ENCODE assay signal across 1 cellular context in the genomic region with DNA sequence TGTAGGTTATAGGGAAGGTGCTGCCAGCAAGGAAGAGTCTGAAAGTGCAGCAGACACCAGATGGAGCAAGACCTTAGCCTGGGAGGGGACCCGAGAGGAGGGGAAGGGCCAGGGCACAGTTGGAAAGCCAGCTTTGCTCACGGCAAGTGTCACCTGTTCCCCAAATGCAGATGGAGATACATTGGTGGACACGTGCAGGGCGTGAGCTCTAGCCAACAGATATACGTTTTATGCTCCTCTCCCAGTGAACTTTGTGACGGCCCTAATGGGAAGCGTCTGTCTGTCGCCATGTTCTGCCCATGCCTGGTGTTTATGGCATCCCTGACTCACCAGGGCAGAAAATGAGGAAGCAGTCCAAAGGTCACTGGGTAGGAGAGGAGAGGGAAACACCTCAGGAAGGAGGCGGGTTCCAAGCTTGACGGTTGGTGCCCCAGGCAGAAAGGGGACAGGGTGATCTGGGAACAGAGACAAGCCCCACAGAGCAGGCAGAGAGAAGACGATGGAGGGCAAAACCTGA.
TF ChIP-seq lines count a peak whose summit lies in the region.

No MANE protein-coding gene starts in this region.

TF ChIP-seq in HepG2, 621 proteins besides CTCF, POLR2A, EP300 and RAD21 (continues in another document):
- TF ChIP-seq ZFYVE20 (CRISPR knock-in tag; IDR thresholded peaks at IDR 0.05; ENCODE audit: borderline replicate concordance, low read depth) (no peak), BCL6 (CRISPR knock-in tag; IDR thresholded peaks at IDR 0.05) (no peak), NFATC3 (CRISPR knock-in tag; IDR thresholded peaks at IDR 0.05) (no peak), CHD4 (IDR thresholded peaks at IDR 0.05; ENCODE audit: borderline replicate concordance, low read length) (no peak), ZNF30 (CRISPR knock-in tag; IDR thresholded peaks at IDR 0.05) (no peak), KIAA2018 (CRISPR knock-in tag; IDR thresholded peaks at IDR 0.05; ENCODE audit: borderline replicate concordance) (no peak), ZNF776 (CRISPR knock-in tag; IDR thresholded peaks at IDR 0.05) (no peak), XRCC5 (optimal IDR thresholded peaks at IDR 0.05; ENCODE audit: low read length) (no peak), ZNF629 (CRISPR knock-in tag; conservative IDR thresholded peaks at IDR 0.05) (no peak), CREB3 (CRISPR knock-in tag; IDR thresholded peaks at IDR 0.05) (no peak), ZNF710 (CRISPR knock-in tag; IDR thresholded peaks at IDR 0.05; ENCODE audit: borderline replicate concordance) (no peak), RFX3 (CRISPR knock-in tag; IDR thresholded peaks at IDR 0.05) (no peak), ATF1 (CRISPR knock-in tag; IDR thresholded peaks at IDR 0.05) (no peak), ADNP (CRISPR knock-in tag; IDR thresholded peaks at IDR 0.05) (no peak), FLYWCH1 (CRISPR knock-in tag; IDR thresholded peaks at IDR 0.05) (no peak), ZNF235 (CRISPR knock-in tag; IDR thresholded peaks at IDR 0.05; ENCODE audit: borderline replicate concordance) (no peak), NFKBIZ (CRISPR knock-in tag; IDR thresholded peaks at IDR 0.05) (no peak), ZNF557 (CRISPR knock-in tag; IDR thresholded peaks at IDR 0.05) (no peak), NFE2 (CRISPR knock-in tag; IDR thresholded peaks at IDR 0.05) (no peak), U2AF2 (IDR thresholded peaks at IDR 0.05; ENCODE audit: low read depth, low read length) (no peak), ZSCAN30 (CRISPR knock-in tag; IDR thresholded peaks at IDR 0.05) (no peak), KDM5B (CRISPR knock-in tag; IDR thresholded peaks at IDR 0.05; ENCODE audit: borderline replicate concordance) (no peak), BHLHE40 (IDR thresholded peaks at IDR 0.05; ENCODE audit: low read length) (peak; percentile 76; the same call in 1 of the 2 replicates), ZMYM3 (CRISPR knock-in tag; IDR thresholded peaks at IDR 0.05) (no peak), TRIM24 (CRISPR knock-in tag; IDR thresholded peaks at IDR 0.05) (no peak), PHF21A (CRISPR knock-in tag; IDR thresholded peaks at IDR 0.05) (no peak), ZNF563 (CRISPR knock-in tag; IDR thresholded peaks at IDR 0.05) (no peak), HNRNPUL1 (IDR thresholded peaks at IDR 0.05; ENCODE audit: low read depth, low read length) (no peak), ZNF619 (CRISPR knock-in tag; IDR thresholded peaks at IDR 0.05) (no peak), NFIC (IDR thresholded peaks at IDR 0.05; ENCODE audit: low read length) (no peak), TEAD3 (CRISPR knock-in tag; optimal IDR thresholded peaks at IDR 0.05; ENCODE audit: borderline replicate concordance) (peak; percentile 27), GABPA (IDR thresholded peaks at IDR 0.05; ENCODE audit: low read depth, low read length) (no peak), GABPA (CRISPR knock-in tag; IDR thresholded peaks at IDR 0.05; ENCODE audit: low read depth) (peak; percentile 46; the same call in 1 of the 2 replicates), TAF1 (CRISPR knock-in tag; IDR thresholded peaks at IDR 0.05) (no peak), SP140L (CRISPR knock-in tag; IDR thresholded peaks at IDR 0.05; ENCODE audit: borderline replicate concordance) (no peak), SP4 (CRISPR knock-in tag; IDR thresholded peaks at IDR 0.05) (no peak), SCMH1 (CRISPR knock-in tag; IDR thresholded peaks at IDR 0.05; ENCODE audit: borderline replicate concordance) (no peak)
- TF ChIP-seq, protein P1, sequence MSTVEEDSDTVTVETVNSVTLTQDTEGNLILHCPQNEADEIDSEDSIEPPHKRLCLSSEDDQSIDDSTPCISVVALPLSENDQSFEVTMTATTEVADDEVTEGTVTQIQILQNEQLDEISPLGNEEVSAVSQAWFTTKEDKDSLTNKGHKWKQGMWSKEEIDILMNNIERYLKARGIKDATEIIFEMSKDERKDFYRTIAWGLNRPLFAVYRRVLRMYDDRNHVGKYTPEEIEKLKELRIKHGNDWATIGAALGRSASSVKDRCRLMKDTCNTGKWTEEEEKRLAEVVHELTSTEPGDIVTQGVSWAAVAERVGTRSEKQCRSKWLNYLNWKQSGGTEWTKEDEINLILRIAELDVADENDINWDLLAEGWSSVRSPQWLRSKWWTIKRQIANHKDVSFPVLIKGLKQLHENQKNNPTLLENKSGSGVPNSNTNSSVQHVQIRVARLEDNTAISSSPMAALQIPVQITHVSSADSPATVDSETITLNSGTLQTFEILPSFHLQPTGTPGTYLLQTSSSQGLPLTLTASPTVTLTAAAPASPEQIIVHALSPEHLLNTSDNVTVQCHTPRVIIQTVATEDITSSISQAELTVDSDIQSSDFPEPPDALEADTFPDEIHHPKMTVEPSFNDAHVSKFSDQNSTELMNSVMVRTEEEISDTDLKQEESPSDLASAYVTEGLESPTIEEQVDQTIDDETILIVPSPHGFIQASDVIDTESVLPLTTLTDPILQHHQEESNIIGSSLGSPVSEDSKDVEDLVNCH (CRISPR knock-in tag; IDR thresholded peaks at IDR 0.05), result no peak
- TF ChIP-seq, protein P2, sequence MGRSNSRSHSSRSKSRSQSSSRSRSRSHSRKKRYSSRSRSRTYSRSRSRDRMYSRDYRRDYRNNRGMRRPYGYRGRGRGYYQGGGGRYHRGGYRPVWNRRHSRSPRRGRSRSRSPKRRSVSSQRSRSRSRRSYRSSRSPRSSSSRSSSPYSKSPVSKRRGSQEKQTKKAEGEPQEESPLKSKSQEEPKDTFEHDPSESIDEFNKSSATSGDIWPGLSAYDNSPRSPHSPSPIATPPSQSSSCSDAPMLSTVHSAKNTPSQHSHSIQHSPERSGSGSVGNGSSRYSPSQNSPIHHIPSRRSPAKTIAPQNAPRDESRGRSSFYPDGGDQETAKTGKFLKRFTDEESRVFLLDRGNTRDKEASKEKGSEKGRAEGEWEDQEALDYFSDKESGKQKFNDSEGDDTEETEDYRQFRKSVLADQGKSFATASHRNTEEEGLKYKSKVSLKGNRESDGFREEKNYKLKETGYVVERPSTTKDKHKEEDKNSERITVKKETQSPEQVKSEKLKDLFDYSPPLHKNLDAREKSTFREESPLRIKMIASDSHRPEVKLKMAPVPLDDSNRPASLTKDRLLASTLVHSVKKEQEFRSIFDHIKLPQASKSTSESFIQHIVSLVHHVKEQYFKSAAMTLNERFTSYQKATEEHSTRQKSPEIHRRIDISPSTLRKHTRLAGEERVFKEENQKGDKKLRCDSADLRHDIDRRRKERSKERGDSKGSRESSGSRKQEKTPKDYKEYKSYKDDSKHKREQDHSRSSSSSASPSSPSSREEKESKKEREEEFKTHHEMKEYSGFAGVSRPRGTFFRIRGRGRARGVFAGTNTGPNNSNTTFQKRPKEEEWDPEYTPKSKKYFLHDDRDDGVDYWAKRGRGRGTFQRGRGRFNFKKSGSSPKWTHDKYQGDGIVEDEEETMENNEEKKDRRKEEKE (IDR thresholded peaks at IDR 0.05), result no peak
- TF ChIP-seq, protein P3, sequence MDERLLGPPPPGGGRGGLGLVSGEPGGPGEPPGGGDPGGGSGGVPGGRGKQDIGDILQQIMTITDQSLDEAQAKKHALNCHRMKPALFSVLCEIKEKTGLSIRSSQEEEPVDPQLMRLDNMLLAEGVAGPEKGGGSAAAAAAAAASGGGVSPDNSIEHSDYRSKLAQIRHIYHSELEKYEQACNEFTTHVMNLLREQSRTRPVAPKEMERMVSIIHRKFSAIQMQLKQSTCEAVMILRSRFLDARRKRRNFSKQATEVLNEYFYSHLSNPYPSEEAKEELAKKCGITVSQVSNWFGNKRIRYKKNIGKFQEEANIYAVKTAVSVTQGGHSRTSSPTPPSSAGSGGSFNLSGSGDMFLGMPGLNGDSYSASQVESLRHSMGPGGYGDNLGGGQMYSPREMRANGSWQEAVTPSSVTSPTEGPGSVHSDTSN (CRISPR knock-in tag; IDR thresholded peaks at IDR 0.05), result no peak
- TF ChIP-seq, protein P4, sequence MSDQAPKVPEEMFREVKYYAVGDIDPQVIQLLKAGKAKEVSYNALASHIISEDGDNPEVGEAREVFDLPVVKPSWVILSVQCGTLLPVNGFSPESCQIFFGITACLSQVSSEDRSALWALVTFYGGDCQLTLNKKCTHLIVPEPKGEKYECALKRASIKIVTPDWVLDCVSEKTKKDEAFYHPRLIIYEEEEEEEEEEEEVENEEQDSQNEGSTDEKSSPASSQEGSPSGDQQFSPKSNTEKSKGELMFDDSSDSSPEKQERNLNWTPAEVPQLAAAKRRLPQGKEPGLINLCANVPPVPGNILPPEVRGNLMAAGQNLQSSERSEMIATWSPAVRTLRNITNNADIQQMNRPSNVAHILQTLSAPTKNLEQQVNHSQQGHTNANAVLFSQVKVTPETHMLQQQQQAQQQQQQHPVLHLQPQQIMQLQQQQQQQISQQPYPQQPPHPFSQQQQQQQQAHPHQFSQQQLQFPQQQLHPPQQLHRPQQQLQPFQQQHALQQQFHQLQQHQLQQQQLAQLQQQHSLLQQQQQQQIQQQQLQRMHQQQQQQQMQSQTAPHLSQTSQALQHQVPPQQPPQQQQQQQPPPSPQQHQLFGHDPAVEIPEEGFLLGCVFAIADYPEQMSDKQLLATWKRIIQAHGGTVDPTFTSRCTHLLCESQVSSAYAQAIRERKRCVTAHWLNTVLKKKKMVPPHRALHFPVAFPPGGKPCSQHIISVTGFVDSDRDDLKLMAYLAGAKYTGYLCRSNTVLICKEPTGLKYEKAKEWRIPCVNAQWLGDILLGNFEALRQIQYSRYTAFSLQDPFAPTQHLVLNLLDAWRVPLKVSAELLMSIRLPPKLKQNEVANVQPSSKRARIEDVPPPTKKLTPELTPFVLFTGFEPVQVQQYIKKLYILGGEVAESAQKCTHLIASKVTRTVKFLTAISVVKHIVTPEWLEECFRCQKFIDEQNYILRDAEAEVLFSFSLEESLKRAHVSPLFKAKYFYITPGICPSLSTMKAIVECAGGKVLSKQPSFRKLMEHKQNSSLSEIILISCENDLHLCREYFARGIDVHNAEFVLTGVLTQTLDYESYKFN (CRISPR knock-in tag; conservative IDR thresholded peaks at IDR 0.05), result 0 out of 2 replicates have a peak, but pooled peaks have one; percentile 25
